Comparison of ENCODE assay signal across 23 cellular contexts in genomic region chr17:6240001-6240400, GRCh38.
"Had no signal": no experiment of that assay in that cellular context is flagged by ENCODE, and none has a peak within 500 bp of the region (broad histone marks: within the 10 kb centered on the region; RNA-seq: fewer than 3 reads in every experiment).

No MANE protein-coding gene starts in this region.

- H2AFZ ChIP-seq: parathyroid adenoma had no signal

- H3K4me3 Mint-ChIP-seq: immature natural killer cell; natural killer cell treated with Interleukin-12 subunit alpha and Interleukin-12 subunit beta and Interleukin-15 and Interleukin-18, amount 100 ng/mL, for 72 hours; stimulated activated naive B cell treated with anti-CD40 and anti-IgM and Interleukin-4, amounts not matched to agents 10 μg/mL and 1 μg/mL and 100 μg/mL, for 72 hours; stimulated activated naive CD8-positive, alpha-beta T cell treated with anti-CD3 and anti-CD28 coated beads, Interleukin-15, amount 100 ng/mL, for 72 hours had no signal

- H3K9ac ChIP-seq: parathyroid adenoma had no signal

- DNase-seq: central memory CD4-positive, alpha-beta T cell; cortex of kidney; effector CD8-positive, alpha-beta T cell; esophagus squamous epithelium; foreskin fibroblast; glutamatergic neuron; immature natural killer cell; left lung; mesenchymal stem cell; midbrain; right lobe of liver; stimulated activated CD4-positive, alpha-beta T cell treated with anti-CD3 and anti-CD28 coated beads, Interleukin-15, amount 100 ng/mL, for 24 hours; stimulated activated CD4-positive, alpha-beta T cell treated with anti-CD3 and anti-CD28 coated beads, Interleukin-1b, Interleukin-23, amount 100 ng/mL, for 48 hours; stimulated activated CD4-positive, alpha-beta T cell treated with anti-CD3 and anti-CD28 coated beads, Interleukin-4, amount 100 ng/mL, for 4 hours; stimulated activated naive B cell treated with anti-CD40 and anti-IgM and Interleukin-4, amounts not matched to agents 10 μg/mL and 1 μg/mL and 100 μg/mL, for 72 hours; stimulated activated naive CD8-positive, alpha-beta T cell treated with anti-CD3 and anti-CD28 coated beads, Interleukin-15, amount 100 ng/mL, for 72 hours; testis had no signal

- H3K27me3 ChIP-seq: right lobe of liver, testis, tibial nerve had no signal

- H3K79me2 ChIP-seq: parathyroid adenoma had no signal

- H3K4me1 ChIP-seq: esophagus squamous epithelium, gastroesophageal sphincter, left lung, parathyroid adenoma, prostate gland, right lobe of liver, testis, tibial nerve had no signal

- H3K27ac ChIP-seq: esophagus squamous epithelium, gastroesophageal sphincter, left lung, parathyroid adenoma, prostate gland, right lobe of liver, testis, tibial nerve had no signal

- H3K36me3 ChIP-seq: esophagus squamous epithelium, gastroesophageal sphincter, left lung, prostate gland, right lobe of liver, tibial nerve had no signal

- H3K9me3 Mint-ChIP-seq: immature natural killer cell; natural killer cell treated with Interleukin-12 subunit alpha and Interleukin-12 subunit beta and Interleukin-15 and Interleukin-18, amount 100 ng/mL, for 72 hours; stimulated activated naive CD8-positive, alpha-beta T cell treated with anti-CD3 and anti-CD28 coated beads, Interleukin-15, amount 100 ng/mL, for 72 hours had no signal

- H3K9me3 ChIP-seq: esophagus squamous epithelium, gastroesophageal sphincter, left lung, prostate gland, right lobe of liver, testis had no signal

- H3K36me3 Mint-ChIP-seq: immature natural killer cell; natural killer cell treated with Interleukin-12 subunit alpha and Interleukin-12 subunit beta and Interleukin-15 and Interleukin-18, amount 100 ng/mL, for 72 hours; stimulated activated naive B cell treated with anti-CD40 and anti-IgM and Interleukin-4, amounts not matched to agents 10 μg/mL and 1 μg/mL and 100 μg/mL, for 72 hours had no signal

- H3K4me3 ChIP-seq: esophagus squamous epithelium, gastroesophageal sphincter, left lung, lung, prostate gland, right lobe of liver, testis, tibial nerve had no signal

- H3K27ac Mint-ChIP-seq: immature natural killer cell; natural killer cell treated with Interleukin-12 subunit alpha and Interleukin-12 subunit beta and Interleukin-15 and Interleukin-18, amount 100 ng/mL, for 72 hours; stimulated activated naive B cell treated with anti-CD40 and anti-IgM and Interleukin-4, amounts not matched to agents 10 μg/mL and 1 μg/mL and 100 μg/mL, for 72 hours had no signal

- ATAC-seq: gastroesophageal sphincter; left lung; natural killer cell treated with Interleukin-12 subunit alpha and Interleukin-12 subunit beta and Interleukin-15 and Interleukin-18, amount 100 ng/mL, for 72 hours; right lobe of liver; stimulated activated naive B cell treated with anti-CD40 and anti-IgM and Interleukin-4, amounts not matched to agents 10 μg/mL and 1 μg/mL and 100 μg/mL, for 72 hours; stimulated activated naive CD8-positive, alpha-beta T cell treated with anti-CD3 and anti-CD28 coated beads, Interleukin-15, amount 100 ng/mL, for 72 hours had no signal

- H3K4me1 Mint-ChIP-seq: immature natural killer cell; stimulated activated naive B cell treated with anti-CD40 and anti-IgM and Interleukin-4, amounts not matched to agents 10 μg/mL and 1 μg/mL and 100 μg/mL, for 72 hours; stimulated activated naive CD8-positive, alpha-beta T cell treated with anti-CD3 and anti-CD28 coated beads, Interleukin-15, amount 100 ng/mL, for 72 hours had no signal
